Comparison of ENCODE assay signal across 10 cellular contexts in genomic region chr6:2940010-2940850, GRCh38. TPM values are rescaled to one million over a fixed set of nuclear protein-coding genes. Genes with fewer than 3 reads are reported as not detected.
DNase-seq lines count a peak whose midpoint lies in the region; ATAC-seq and TF ChIP-seq lines count a peak whose summit lies in the region.
"Had no signal": no experiment of that assay in that cellular context is flagged by ENCODE, and none has a peak within 500 bp of the region (broad histone marks: within the 10 kb centered on the region; RNA-seq: fewer than 3 reads in every experiment).

No MANE protein-coding gene starts in this region.

- H3K36me3 ChIP-seq in CD4-positive, CD25-positive, alpha-beta regulatory T cell (ENCODE audit: control insufficient read depth, insufficient read depth, low read length), result no peaks in the 10 kb centered on the region

- H3K4me3 Mint-ChIP-seq in CD4-positive, CD25-positive, alpha-beta regulatory T cell, result peak overlapping the region; percentile 76 to 93 (median 90)
- H3K4me3 Mint-ChIP-seq in activated CD8-positive, alpha-beta memory T cell treated with anti-CD3 and anti-CD28 coated beads, Interleukin-2, amount 10 ng/mL, durations not matched to agents 7 days and 5 days, result peak overlapping the region; percentile 73
- no peak overlapping the region for H3K4me3 Mint-ChIP-seq in progenitor cell of endocrine pancreas (ENCODE audit: low read depth)
- no peak overlapping the region for H3K4me3 Mint-ChIP-seq in type B pancreatic cell
- H3K4me3 Mint-ChIP-seq: brain had no signal

- TF ChIP-seq CTCF in GM20000 (IDR thresholded peaks at IDR 0.05; ENCODE audit: extremely low read depth, missing control alignments) (no peak), progenitor cell of endocrine pancreas (IDR thresholded peaks at IDR 0.05; ENCODE audit: unreplicated experiment) (no peak), type B pancreatic cell (conservative IDR thresholded peaks at IDR 0.05) (no peak)

- peak; percentile 69 to 73 for ATAC-seq in CD4-positive, CD25-positive, alpha-beta regulatory T cell (ENCODE audit: low read depth in 2 of 2)
- ATAC-seq in HG03565 (IDR thresholded peaks at IDR 0.05; ENCODE audit: unreplicated experiment), result peak; percentile 65
- ATAC-seq in activated CD8-positive, alpha-beta memory T cell treated with anti-CD3 and anti-CD28 coated beads, Interleukin-2, amount 10 ng/mL, durations not matched to agents 7 days and 5 days, result peak; percentile 90

- peaks cover 60% of the 10 kb centered on the region for H3K4me1 ChIP-seq in CD4-positive, CD25-positive, alpha-beta regulatory T cell (ENCODE audit: control insufficient read depth, insufficient read depth, low read length, poor library complexity, severe bottlenecking)
- peaks cover 49% of the 10 kb centered on the region for H3K4me1 ChIP-seq in mononuclear cell (ENCODE audit: insufficient read depth, low read length)

- peak overlapping the region; percentile 96 to 98 (median 98) for H3K27ac Mint-ChIP-seq in CD4-positive, CD25-positive, alpha-beta regulatory T cell
- peak overlapping the region; percentile 99 for H3K27ac Mint-ChIP-seq in activated CD8-positive, alpha-beta memory T cell treated with anti-CD3 and anti-CD28 coated beads, Interleukin-2, amount 10 ng/mL, durations not matched to agents 7 days and 5 days
- H3K27ac Mint-ChIP-seq in progenitor cell of endocrine pancreas (no peak overlapping the region), type B pancreatic cell (no peak overlapping the region)
- H3K27ac Mint-ChIP-seq: brain had no signal

- H3K9me3 ChIP-seq in CD4-positive, CD25-positive, alpha-beta regulatory T cell (ENCODE audit: control insufficient read depth in 2 of 2, low read length in 2 of 2), result no peaks in the 10 kb centered on the region
- H3K9me3 ChIP-seq in mononuclear cell (ENCODE audit: low read depth, low read length), result no peaks in the 10 kb centered on the region

- H3K27me3 Mint-ChIP-seq in CD4-positive, CD25-positive, alpha-beta regulatory T cell, result peaks cover 24% of the 10 kb centered on the region
- peaks cover 29% of the 10 kb centered on the region for H3K27me3 Mint-ChIP-seq in activated CD8-positive, alpha-beta memory T cell treated with anti-CD3 and anti-CD28 coated beads, Interleukin-2, amount 10 ng/mL, durations not matched to agents 7 days and 5 days
- H3K27me3 Mint-ChIP-seq in progenitor cell of endocrine pancreas (no peaks in the 10 kb centered on the region), type B pancreatic cell (no peaks in the 10 kb centered on the region)

- DNase-seq in CD4-positive, CD25-positive, alpha-beta regulatory T cell, result peak; percentile 54 to 88 (median 80)
- DNase-seq in GM20000 (ENCODE audit: low spot score), result peak; percentile 90
- peak; percentile 92 for DNase-seq in activated CD8-positive, alpha-beta memory T cell treated with anti-CD3 and anti-CD28 coated beads, Interleukin-2, amount 10 ng/mL, durations not matched to agents 7 days and 5 days
- no peak for DNase-seq in progenitor cell of endocrine pancreas (ENCODE audit: low spot score, unreplicated experiment)
- DNase-seq in type B pancreatic cell (ENCODE audit: extremely low spot score, unreplicated experiment), result no peak
- DNase-seq in NCI-H146 treated with DMSO at 0.1 percent for 48 hours (lab: John Stamatoyannopoulos, UW; ENCODE audit: unreplicated experiment), result no peak

- H3K27me3 ChIP-seq in CD4-positive, CD25-positive, alpha-beta regulatory T cell (ENCODE audit: control insufficient read depth, insufficient read depth, low read length), result no peaks in the 10 kb centered on the region
- no peaks in the 10 kb centered on the region for H3K27me3 ChIP-seq in mononuclear cell (ENCODE audit: insufficient read depth, low read length)

- peaks cover 0 to 14% (median 5%) of the 10 kb centered on the region in 7 donors for H3K9me3 Mint-ChIP-seq in CD4-positive, CD25-positive, alpha-beta regulatory T cell
- H3K9me3 Mint-ChIP-seq in activated CD8-positive, alpha-beta memory T cell treated with anti-CD3 and anti-CD28 coated beads, Interleukin-2, amount 10 ng/mL, durations not matched to agents 7 days and 5 days (ENCODE audit: low read depth), result peaks cover 12% of the 10 kb centered on the region
- H3K9me3 Mint-ChIP-seq in progenitor cell of endocrine pancreas (ENCODE audit: low read depth) (peaks cover 10% of the 10 kb centered on the region), type B pancreatic cell (no peaks in the 10 kb centered on the region)

- CTCF ChIA-PET in activated CD8-positive, alpha-beta memory T cell treated with anti-CD3 and anti-CD28 coated beads, Interleukin-2, amount 10 ng/mL, durations not matched to agents 7 days and 5 days (lab: Charles Lee), result interaction anchor here (0.9 to 3.0 kb wide), 11 partner anchors 9 to 178 kb away, joined by 3 to 16 read pairs (median 4); partner anchors contain the start of genes SERPINB1 and SERPINB6

- H3K27ac ChIP-seq in CD4-positive, CD25-positive, alpha-beta regulatory T cell (ENCODE audit: insufficient read depth, low read length, poor library complexity, severe bottlenecking), result peak overlapping the region; percentile 87
- H3K27ac ChIP-seq: C4-2B had no signal

- peak overlapping the region; percentile 90 for H3K4me3 ChIP-seq in CD4-positive, CD25-positive, alpha-beta regulatory T cell (ENCODE audit: low read depth, low read length)
- H3K4me3 ChIP-seq in mononuclear cell (ENCODE audit: low read length), result peak overlapping the region; percentile 33

- H3K4me1 Mint-ChIP-seq in CD4-positive, CD25-positive, alpha-beta regulatory T cell, result peaks cover 24 to 81% (median 36%) of the 10 kb centered on the region in 4 donors
- H3K4me1 Mint-ChIP-seq in activated CD8-positive, alpha-beta memory T cell treated with anti-CD3 and anti-CD28 coated beads, Interleukin-2, amount 10 ng/mL, durations not matched to agents 7 days and 5 days, result peaks cover 56% of the 10 kb centered on the region
- H3K4me1 Mint-ChIP-seq in progenitor cell of endocrine pancreas (ENCODE audit: low read depth) (peaks cover 21% of the 10 kb centered on the region), type B pancreatic cell (ENCODE audit: unreplicated experiment) (peaks cover 16% of the 10 kb centered on the region)

- peaks cover 11% of the 10 kb centered on the region for H3K36me3 Mint-ChIP-seq in CD4-positive, CD25-positive, alpha-beta regulatory T cell
- peaks cover 44% of the 10 kb centered on the region for H3K36me3 Mint-ChIP-seq in activated CD8-positive, alpha-beta memory T cell treated with anti-CD3 and anti-CD28 coated beads, Interleukin-2, amount 10 ng/mL, durations not matched to agents 7 days and 5 days
- H3K36me3 Mint-ChIP-seq in progenitor cell of endocrine pancreas (ENCODE audit: insufficient read depth), result peaks cover 1% of the 10 kb centered on the region
- peaks cover 3% of the 10 kb centered on the region for H3K36me3 Mint-ChIP-seq in type B pancreatic cell
- H3K36me3 Mint-ChIP-seq: brain had no signal

RNA-seq across cellular contexts. Expression of gene SERPINB6, which starts 31.1 kb away (rescaled TPM):
- total RNA-seq in CD4-positive, CD25-positive, alpha-beta regulatory T cell, result 3.9 TPM
- polyA plus RNA-seq in CD4-positive, CD25-positive, alpha-beta regulatory T cell, result 10 to 100 TPM; 17.3 to 79.9 (median 40.7) TPM
- total RNA-seq in activated CD8-positive, alpha-beta memory T cell treated with anti-CD3 and anti-CD28 coated beads, Interleukin-2, amount 10 ng/mL, durations not matched to agents 7 days and 5 days, result 10 to 100 TPM; 55.2 to 56.0 TPM
- total RNA-seq in mononuclear cell, result 58.4 TPM
- total RNA-seq in progenitor cell of endocrine pancreas, result 220 and 226 TPM in 2 replicates
- total RNA-seq in type B pancreatic cell (ENCODE audit: low replicate concordance), result 57.5 and 61.2 TPM in 2 replicates

RNA-seq across cellular contexts. Expression of gene SERPINB9, which starts 37.1 kb away (rescaled TPM):
- total RNA-seq in CD4-positive, CD25-positive, alpha-beta regulatory T cell, result 48.1 TPM
- 10 to 100 TPM; 29.1 to 46.2 (median 37.1) TPM for polyA plus RNA-seq in CD4-positive, CD25-positive, alpha-beta regulatory T cell
- total RNA-seq in activated CD8-positive, alpha-beta memory T cell treated with anti-CD3 and anti-CD28 coated beads, Interleukin-2, amount 10 ng/mL, durations not matched to agents 7 days and 5 days, result 10 to 100 TPM; 56.0 to 94.9 TPM
- total RNA-seq in mononuclear cell (51.4 TPM), progenitor cell of endocrine pancreas (6.5 and 7.6 TPM in 2 replicates), type B pancreatic cell (ENCODE audit: low replicate concordance) (6.0 and 6.5 TPM in 2 replicates)

RNA-seq across cellular contexts. Expression of gene NQO2, which starts 59.5 kb away (rescaled TPM):
- total RNA-seq in CD4-positive, CD25-positive, alpha-beta regulatory T cell, result 27.4 TPM
- polyA plus RNA-seq in CD4-positive, CD25-positive, alpha-beta regulatory T cell, result 100 to 1,000 TPM in 1 of 4 donors, 10 to 100 TPM in 3; 57.5 to 109 (median 68.6) TPM
- total RNA-seq in activated CD8-positive, alpha-beta memory T cell treated with anti-CD3 and anti-CD28 coated beads, Interleukin-2, amount 10 ng/mL, durations not matched to agents 7 days and 5 days, result 10 to 100 TPM; 11.9 to 14.5 TPM
- total RNA-seq in mononuclear cell (14.5 TPM), progenitor cell of endocrine pancreas (41.3 and 45.8 TPM in 2 replicates), type B pancreatic cell (ENCODE audit: low replicate concordance) (19.1 and 19.5 TPM in 2 replicates)

Comparison
In these comparisons a context has a peak if more than half of its experiments do, and no peak if none do; other contexts are left out.
1. DNase-seq: peak in CD4-positive, CD25-positive, alpha-beta regulatory T cell (3 of 3), GM20000 (single experiment) and activated CD8-positive, alpha-beta memory T cell treated with anti-CD3 and anti-CD28 coated beads, Interleukin-2, amount 10 ng/mL, durations not matched to agents 7 days and 5 days (single experiment); none in progenitor cell of endocrine pancreas (single experiment), type B pancreatic cell (single experiment) and NCI-H146 treated with DMSO at 0.1 percent for 48 hours (single experiment).
2. H3K27ac Mint-ChIP-seq: peak in CD4-positive, CD25-positive, alpha-beta regulatory T cell (3 of 3) and activated CD8-positive, alpha-beta memory T cell treated with anti-CD3 and anti-CD28 coated beads, Interleukin-2, amount 10 ng/mL, durations not matched to agents 7 days and 5 days (single experiment); none in progenitor cell of endocrine pancreas (single experiment) and type B pancreatic cell (single experiment).
3. H3K4me3 Mint-ChIP-seq: peak in CD4-positive, CD25-positive, alpha-beta regulatory T cell (4 of 4) and activated CD8-positive, alpha-beta memory T cell treated with anti-CD3 and anti-CD28 coated beads, Interleukin-2, amount 10 ng/mL, durations not matched to agents 7 days and 5 days (single experiment); none in progenitor cell of endocrine pancreas (single experiment) and type B pancreatic cell (single experiment).
4. RNA of gene SERPINB6, which starts 31.1 kb away (total RNA-seq): 220 to 226 TPM in progenitor cell of endocrine pancreas, 57.5 to 61.2 TPM in type B pancreatic cell, 58.4 TPM in mononuclear cell (single experiment) and 55.2 to 56.0 TPM in activated CD8-positive, alpha-beta memory T cell treated with anti-CD3 and anti-CD28 coated beads, Interleukin-2, amount 10 ng/mL, durations not matched to agents 7 days and 5 days; 3.9 TPM in CD4-positive, CD25-positive, alpha-beta regulatory T cell (single experiment); every median in the first group is over 10 times any median in the second.
5. Peak in every context shown above with its lines, with median percentiles within 50 percentile points of each other: ATAC-seq.